Comparison of ENCODE assay signal across 10 cellular contexts in genomic region chr1:45306319-45306718, GRCh38. TPM values are rescaled to one million over a fixed set of nuclear protein-coding genes. Genes with fewer than 3 reads are reported as not detected.
DNase-seq lines count a peak whose midpoint lies in the region; ATAC-seq and TF ChIP-seq lines count a peak whose summit lies in the region.
"Had no signal": no experiment of that assay in that cellular context is flagged by ENCODE, and none has a peak within 500 bp of the region (broad histone marks: within the 10 kb centered on the region; RNA-seq: fewer than 3 reads in every experiment).

No MANE protein-coding gene starts in this region.

- peak overlapping the region; percentile 35 for H3K27ac ChIP-seq in brain microvascular endothelial cell
- H3K27ac ChIP-seq in psoas muscle: no peak overlapping the region
- H3K27ac ChIP-seq: epithelial cell of prostate had no signal

- intact Hi-C loops in psoas muscle (cut with DNase I): loop anchor here in 1 of 2 donors (5.0 kb wide), 1 partner anchor 191 kb away; no protein-coding TSS in a partner anchor

- in situ Hi-C loops in brain microvascular endothelial cell (cut with HindIII; ENCODE audit: low pct_ligation_motif_present, low sequenced_read_pairs): loop anchor here (25.0 kb wide), 1 partner anchor 294 kb away; the partner anchor contains the start of genes HECTD3 and UROD

- no peaks in the 10 kb centered on the region for H3K9me3 ChIP-seq in psoas muscle

- H3K4me1 ChIP-seq in psoas muscle: peaks cover 14% of the 10 kb centered on the region

- ATAC-seq in activated CD4-positive, CD25-positive, alpha-beta regulatory T cell treated with anti-CD3 and anti-CD28 coated beads, Interleukin-2, amount 50 U/mL, for 24 hours: peak; percentile 46 to 55
- ATAC-seq in psoas muscle: no peak

- TF ChIP-seq CTCF in brain microvascular endothelial cell (IDR thresholded peaks at IDR 0.05; ENCODE audit: low read depth, low read length, missing control alignments): no peak
- no peak for TF ChIP-seq CTCF in psoas muscle (IDR thresholded peaks at IDR 0.05)

- H3K4me3 ChIP-seq in brain microvascular endothelial cell (ENCODE audit: low read depth, low read length) (no peak overlapping the region), psoas muscle (no peak overlapping the region)

- H3K36me3 ChIP-seq in brain microvascular endothelial cell (replicated peaks) (no peaks in the 10 kb centered on the region), psoas muscle (ENCODE audit: insufficient read depth in 1 of 2, low read depth in 1 of 2) (no peaks in the 10 kb centered on the region)

- DNase-seq in activated CD4-positive, CD25-positive, alpha-beta regulatory T cell (lab: John Stamatoyannopoulos, UW): no peak
- DNase-seq in NAMALWA (ENCODE audit: low spot score) (peak; percentile 47), brain microvascular endothelial cell (peak; percentile 43), NCI-H1048 (lab: John Stamatoyannopoulos, UW) (no peak), psoas muscle (no peak), GM03348 (ENCODE audit: low spot score) (no peak)
- DNase-seq in stimulated activated CD8-positive, alpha-beta memory T cell treated with anti-CD3 and anti-CD28 coated beads, Interleukin-15, amount 100 ng/mL, for 48 hours (ENCODE audit: low read depth in 2 of 2): peak; percentile 50 to 57
- DNase-seq: NCI-H526 had no signal

- 46 to 51% (median 47%) methylated on average over 8 of the region's 8 CpGs for WGBS in psoas muscle, 3 donors

- no peaks in the 10 kb centered on the region for H3K27me3 ChIP-seq in brain microvascular endothelial cell (replicated peaks)
- H3K27me3 ChIP-seq in psoas muscle (ENCODE audit: insufficient read depth in 3 of 3, low read length in 2 of 3): no peaks in the 10 kb centered on the region

RNA-seq across cellular contexts. Expression of gene HPDL, which starts 20.4 kb away (rescaled TPM):
- 1 to 10 TPM in 2 of 4 donors, under 1 TPM in 2; 0.84 to 2.6 (median 1.2) TPM for total RNA-seq in psoas muscle
- 1 to 10 TPM in 2 of 3 donors, under 1 TPM in 1; 0.73 to 4.9 (median 3.7) TPM for polyA plus RNA-seq in psoas muscle

RNA-seq across cellular contexts. Expression of gene TOE1, which starts 33.7 kb away (rescaled TPM):
- 1 to 10 TPM; 3.1 to 5.9 (median 3.9) TPM for total RNA-seq in psoas muscle
- 1 to 10 TPM; 2.7 to 6.7 (median 4.6) TPM for polyA plus RNA-seq in psoas muscle

RNA-seq across cellular contexts. Expression of gene MUTYH, which starts 33.9 kb away (rescaled TPM):
- total RNA-seq in psoas muscle: 10 to 100 TPM in 1 of 4 donors, 1 to 10 TPM in 3; 7.7 to 16.6 (median 8.3) TPM
- 10 to 100 TPM in 1 of 3 donors, 1 to 10 TPM in 2; 8.2 to 13.2 (median 9.0) TPM for polyA plus RNA-seq in psoas muscle

Comparison
In these comparisons a context has a peak if more than half of its experiments do, and no peak if none do; other contexts are left out.
1. ATAC-seq: peak in activated CD4-positive, CD25-positive, alpha-beta regulatory T cell treated with anti-CD3 and anti-CD28 coated beads, Interleukin-2, amount 50 U/mL, for 24 hours (2 of 2); none in psoas muscle (0 of 4).
2. DNase-seq: peak in NAMALWA (single experiment), brain microvascular endothelial cell (single experiment) and stimulated activated CD8-positive, alpha-beta memory T cell treated with anti-CD3 and anti-CD28 coated beads, Interleukin-15, amount 100 ng/mL, for 48 hours (2 of 2); none in activated CD4-positive, CD25-positive, alpha-beta regulatory T cell (0 of 4), NCI-H1048 (single experiment), psoas muscle (0 of 2) and GM03348 (single experiment).